1 cellular context compared by ENCODE assay signal in the genomic region with DNA sequence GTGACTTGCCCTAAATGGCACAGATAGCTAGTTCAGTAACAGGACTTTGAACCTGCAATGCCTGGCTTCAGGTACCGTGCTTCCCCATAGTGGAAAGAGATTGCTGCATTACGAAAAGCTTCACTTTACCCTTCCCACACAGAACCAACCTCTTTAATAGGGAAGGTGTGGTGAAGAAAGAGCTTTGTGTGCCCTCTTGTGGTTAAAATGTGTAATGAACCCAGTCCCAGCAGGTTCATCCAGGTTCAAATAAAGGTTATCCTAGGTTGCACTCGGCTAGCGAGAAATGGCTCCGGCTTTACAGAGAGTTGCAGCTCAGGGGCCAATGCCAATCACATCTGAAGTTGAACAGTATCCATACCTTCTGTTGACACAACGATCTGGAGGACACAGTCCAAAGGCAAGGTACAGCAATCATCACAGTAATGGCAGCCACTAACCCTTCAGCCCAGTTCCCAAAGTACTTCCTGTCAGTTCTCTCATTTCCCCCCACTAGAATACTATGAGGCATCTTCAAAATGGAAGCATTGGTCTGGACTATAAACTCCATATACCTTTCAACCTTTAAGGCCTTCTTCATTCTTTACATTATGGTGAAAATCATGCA.
TF ChIP-seq lines count a peak whose summit lies in the region.

No MANE protein-coding gene starts in this region.

TF ChIP-seq in IMR-90, 13 proteins besides CTCF, POLR2A, EP300 and RAD21 (continued from another document):
- TF ChIP-seq SMC3 (IDR thresholded peaks at IDR 0.05; ENCODE audit: low read depth, low read length), result no peak
- TF ChIP-seq FOS (IDR thresholded peaks at IDR 0.05; ENCODE audit: low read depth, low read length), result no peak
- TF ChIP-seq MAFK (IDR thresholded peaks at IDR 0.05; ENCODE audit: low read depth, low read length), result no peak
- TF ChIP-seq RFX5 (IDR thresholded peaks at IDR 0.05; ENCODE audit: low read depth, low read length), result no peak
- no peak for TF ChIP-seq RCOR1 (IDR thresholded peaks at IDR 0.05; ENCODE audit: insufficient replicate concordance, low read length)
- no peak for TF ChIP-seq CEBPB (IDR thresholded peaks at IDR 0.05; ENCODE audit: low read depth, low read length)
- TF ChIP-seq NFE2L2 (IDR thresholded peaks at IDR 0.05; ENCODE audit: low read depth, low read length), result no peak
- no peak for TF ChIP-seq MXI1 (IDR thresholded peaks at IDR 0.05; ENCODE audit: borderline replicate concordance, low read depth, low read length)
- TF ChIP-seq, protein P1, sequence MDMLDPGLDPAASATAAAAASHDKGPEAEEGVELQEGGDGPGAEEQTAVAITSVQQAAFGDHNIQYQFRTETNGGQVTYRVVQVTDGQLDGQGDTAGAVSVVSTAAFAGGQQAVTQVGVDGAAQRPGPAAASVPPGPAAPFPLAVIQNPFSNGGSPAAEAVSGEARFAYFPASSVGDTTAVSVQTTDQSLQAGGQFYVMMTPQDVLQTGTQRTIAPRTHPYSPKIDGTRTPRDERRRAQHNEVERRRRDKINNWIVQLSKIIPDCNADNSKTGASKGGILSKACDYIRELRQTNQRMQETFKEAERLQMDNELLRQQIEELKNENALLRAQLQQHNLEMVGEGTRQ (IDR thresholded peaks at IDR 0.05; ENCODE audit: low read depth, low read length), result no peak
- TF ChIP-seq, protein P2, sequence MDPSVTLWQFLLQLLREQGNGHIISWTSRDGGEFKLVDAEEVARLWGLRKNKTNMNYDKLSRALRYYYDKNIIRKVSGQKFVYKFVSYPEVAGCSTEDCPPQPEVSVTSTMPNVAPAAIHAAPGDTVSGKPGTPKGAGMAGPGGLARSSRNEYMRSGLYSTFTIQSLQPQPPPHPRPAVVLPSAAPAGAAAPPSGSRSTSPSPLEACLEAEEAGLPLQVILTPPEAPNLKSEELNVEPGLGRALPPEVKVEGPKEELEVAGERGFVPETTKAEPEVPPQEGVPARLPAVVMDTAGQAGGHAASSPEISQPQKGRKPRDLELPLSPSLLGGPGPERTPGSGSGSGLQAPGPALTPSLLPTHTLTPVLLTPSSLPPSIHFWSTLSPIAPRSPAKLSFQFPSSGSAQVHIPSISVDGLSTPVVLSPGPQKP (IDR thresholded peaks at IDR 0.05; ENCODE audit: borderline replicate concordance, low read depth, low read length), result no peak
- no peak for TF ChIP-seq MAZ (IDR thresholded peaks at IDR 0.05; ENCODE audit: borderline replicate concordance, low read depth, low read length)
- TF ChIP-seq BHLHE40 (IDR thresholded peaks at IDR 0.05; ENCODE audit: low read depth, low read length), result no peak
